In the genomic region with DNA sequence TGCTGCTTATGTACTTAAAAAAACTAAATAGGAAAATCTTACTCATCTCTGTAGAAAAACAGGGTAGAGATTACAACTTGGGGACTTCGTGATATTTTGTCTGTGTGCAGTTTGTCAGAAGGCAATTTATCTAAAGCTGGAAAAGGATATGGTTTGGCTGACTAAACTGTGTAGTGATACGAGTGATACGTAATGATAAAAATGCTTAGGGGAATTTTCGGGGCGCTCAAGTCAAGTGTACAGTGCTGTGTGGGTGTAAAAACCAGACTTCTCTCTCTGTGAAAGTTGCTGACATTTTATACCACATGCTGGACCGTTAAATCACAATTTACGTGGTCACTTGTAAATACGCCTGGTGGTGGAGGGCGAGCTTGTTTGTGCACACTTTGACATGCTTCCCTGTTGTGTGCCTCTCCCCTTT, we compare ENCODE assay signal across 9 cellular contexts.
DNase-seq lines count a peak whose midpoint lies in the region; ATAC-seq, FAIRE-seq and TF ChIP-seq lines count a peak whose summit lies in the region.
"Had no signal": no experiment of that assay in that cellular context is flagged by ENCODE, and none has a peak within 500 bp of the region (broad histone marks: within the 10 kb centered on the region; RNA-seq: fewer than 3 reads in every experiment).

No MANE protein-coding gene starts in this region.

- WGBS in mammary epithelial cell (ENCODE audit: low coverage, missing lambda C conversion rate), result 36% methylated on average over 9 of the region's 9 CpGs

- DNase-seq in mammary epithelial cell, result no peak
- no peak for DNase-seq in MCF 10A (ENCODE audit: unreplicated experiment)
- DNase-seq in stimulated activated naive CD8-positive, alpha-beta T cell treated with anti-CD3 and anti-CD28 coated beads, Interleukin-15, amount 100 ng/mL, for 72 hours, result peak; percentile 70 to 71
- no peak for DNase-seq in T-helper 9 cell
- no peak for DNase-seq in NCI-H2029 (lab: John Stamatoyannopoulos, UW)
- DNase-seq in frontal cortex (ENCODE audit: low spot score in 2 of 2), result no peak
- DNase-seq: heart right ventricle had no signal

- H3K4me3 ChIP-seq in mammary epithelial cell (replicated peaks in 1 of 3; ENCODE audit: insufficient read depth in 1 of 3, low read depth in 2 of 3, low read length in 3 of 3), result no peak overlapping the region
- H3K4me3 ChIP-seq: heart right ventricle had no signal

- ATAC-seq in HG03175 (IDR thresholded peaks at IDR 0.05; ENCODE audit: unreplicated experiment), result peak; percentile 94
- peak; percentile 98 for ATAC-seq in stimulated activated naive CD8-positive, alpha-beta T cell treated with anti-CD3 and anti-CD28 coated beads, Interleukin-15, amount 100 ng/mL, for 72 hours

- H3K27ac ChIP-seq in mammary epithelial cell (ENCODE audit: insufficient read depth, low read depth, low read length), result no peak overlapping the region

- no peak overlapping the region for H3K9ac ChIP-seq in mammary epithelial cell (ENCODE audit: insufficient read depth, low read length)

- H3K4me3 Mint-ChIP-seq in MCF 10A (ENCODE audit: unreplicated experiment), result no peak overlapping the region
- H3K4me3 Mint-ChIP-seq in activated naive CD4-positive, alpha-beta T cell treated with anti-CD3 and anti-CD28 coated beads, Interleukin-2, amount 50 U/mL, for 24 hours, result peak overlapping the region; percentile 62
- H3K4me3 Mint-ChIP-seq in stimulated activated naive CD8-positive, alpha-beta T cell treated with anti-CD3 and anti-CD28 coated beads, Interleukin-15, amount 100 ng/mL, for 72 hours, result peak overlapping the region in 1 of 2 donors; percentile 2

- no peaks in the 10 kb centered on the region for H4K20me1 ChIP-seq in mammary epithelial cell (ENCODE audit: insufficient read depth, low read length)

- TF ChIP-seq CTCF in mammary epithelial cell (conservative IDR thresholded peaks at IDR 0.05 in 1 of 2, IDR thresholded peaks at IDR 0.05 in 1 of 2; ENCODE audit: extremely low read depth in 1 of 2, insufficient read depth in 1 of 2, low read depth in 1 of 2, low read length in 2 of 2), result no peak
- TF ChIP-seq CTCF in MCF 10A (IDR thresholded peaks at IDR 0.05; ENCODE audit: unreplicated experiment), result no peak

- H3K79me2 ChIP-seq in mammary epithelial cell (ENCODE audit: insufficient read depth, low read length), result no peaks in the 10 kb centered on the region

- peaks cover 5% of the 10 kb centered on the region for H3K9me3 ChIP-seq in mammary epithelial cell (replicated peaks; ENCODE audit: insufficient read depth, low read length)
- H3K9me3 ChIP-seq: heart right ventricle had no signal

- H3K27me3 ChIP-seq in mammary epithelial cell (ENCODE audit: insufficient read depth, low read length), result no peaks in the 10 kb centered on the region
- H3K27me3 ChIP-seq: heart right ventricle had no signal

- no peaks in the 10 kb centered on the region for H3K36me3 ChIP-seq in mammary epithelial cell (ENCODE audit: insufficient read depth, low read length)
- H3K36me3 ChIP-seq: heart right ventricle had no signal

- POLR2A ChIA-PET in MCF 10A (lab: Yijun Ruan, JAX), result interaction anchor here (1.9 to 2.5 kb wide), 2 partner anchors 12 to 14 kb away, joined by 7 to 11 read pairs; no protein-coding TSS in a partner anchor

- H3K4me1 ChIP-seq in mammary epithelial cell (ENCODE audit: insufficient read depth, low read length), result peaks cover 4% of the 10 kb centered on the region

- no TSS peak for BruUV-seq in mammary epithelial cell (replicated peaks; lab: Mats Ljungman, UMichigan)
- BruUV-seq in MCF 10A (replicated peaks; lab: Mats Ljungman, UMichigan), result no TSS peak

- FAIRE-seq in frontal cortex (lab: Jason Lieb, UNC), result no peak

- no peak overlapping the region for H3K27ac Mint-ChIP-seq in MCF 10A (ENCODE audit: low read depth, unreplicated experiment)
- H3K27ac Mint-ChIP-seq in activated naive CD4-positive, alpha-beta T cell treated with anti-CD3 and anti-CD28 coated beads, Interleukin-2, amount 50 U/mL, for 24 hours, result peak overlapping the region; percentile 98
- H3K27ac Mint-ChIP-seq in stimulated activated naive CD8-positive, alpha-beta T cell treated with anti-CD3 and anti-CD28 coated beads, Interleukin-15, amount 100 ng/mL, for 72 hours, result peak overlapping the region; percentile 59 to 68

- H3K4me2 ChIP-seq in mammary epithelial cell (ENCODE audit: insufficient read depth, low read depth, low read length), result no peak overlapping the region

- no peaks in the 10 kb centered on the region for H3K9me3 Mint-ChIP-seq in MCF 10A (ENCODE audit: unreplicated experiment)
- no peaks in the 10 kb centered on the region for H3K9me3 Mint-ChIP-seq in activated naive CD4-positive, alpha-beta T cell treated with anti-CD3 and anti-CD28 coated beads, Interleukin-2, amount 50 U/mL, for 24 hours
- peaks cover 6 to 9% of the 10 kb centered on the region in 2 donors for H3K9me3 Mint-ChIP-seq in stimulated activated naive CD8-positive, alpha-beta T cell treated with anti-CD3 and anti-CD28 coated beads, Interleukin-15, amount 100 ng/mL, for 72 hours

- CTCF ChIA-PET in mammary epithelial cell (lab: Charles Lee; ENCODE audit: low non-redundant PET), result no interaction called here
- CTCF ChIA-PET in MCF 10A (lab: Yijun Ruan, JAX), result no interaction called here

- dilution Hi-C loops in mammary epithelial cell (cut with HindIII; ENCODE audit: low sequenced_read_pairs), result no loop called here

- H3K27me3 Mint-ChIP-seq in MCF 10A (ENCODE audit: insufficient read depth, unreplicated experiment), result no peaks in the 10 kb centered on the region
- H3K27me3 Mint-ChIP-seq in activated naive CD4-positive, alpha-beta T cell treated with anti-CD3 and anti-CD28 coated beads, Interleukin-2, amount 50 U/mL, for 24 hours, result no peaks in the 10 kb centered on the region
- peaks cover 19% of the 10 kb centered on the region for H3K27me3 Mint-ChIP-seq in stimulated activated naive CD8-positive, alpha-beta T cell treated with anti-CD3 and anti-CD28 coated beads, Interleukin-15, amount 100 ng/mL, for 72 hours

- intact Hi-C loops in mammary epithelial cell (cut with micrococcal nuclease) (no loop called here), MCF 10A (cut with micrococcal nuclease) (no loop called here)

- no peaks in the 10 kb centered on the region for H3K4me1 Mint-ChIP-seq in MCF 10A (ENCODE audit: insufficient read depth, unreplicated experiment)
- peaks cover 61% of the 10 kb centered on the region for H3K4me1 Mint-ChIP-seq in activated naive CD4-positive, alpha-beta T cell treated with anti-CD3 and anti-CD28 coated beads, Interleukin-2, amount 50 U/mL, for 24 hours
- H3K4me1 Mint-ChIP-seq in stimulated activated naive CD8-positive, alpha-beta T cell treated with anti-CD3 and anti-CD28 coated beads, Interleukin-15, amount 100 ng/mL, for 72 hours, result peaks cover 45% of the 10 kb centered on the region

- no peaks in the 10 kb centered on the region for H3K36me3 Mint-ChIP-seq in MCF 10A (ENCODE audit: insufficient read depth, unreplicated experiment)
- peaks cover 3% of the 10 kb centered on the region for H3K36me3 Mint-ChIP-seq in activated naive CD4-positive, alpha-beta T cell treated with anti-CD3 and anti-CD28 coated beads, Interleukin-2, amount 50 U/mL, for 24 hours

- H2AFZ ChIP-seq in mammary epithelial cell (ENCODE audit: low read depth, low read length), result peak overlapping the region; percentile 48

- in situ Hi-C loops in mammary epithelial cell (cut with MboI; ENCODE audit: low sequenced_read_pairs in 2 of 2), result no loop called here

Comparison
In these comparisons a context has a peak if more than half of its experiments do, and no peak if none do; other contexts are left out.
1. DNase-seq: peak in stimulated activated naive CD8-positive, alpha-beta T cell treated with anti-CD3 and anti-CD28 coated beads, Interleukin-15, amount 100 ng/mL, for 72 hours (2 of 2); none in mammary epithelial cell (single experiment), MCF 10A (single experiment), T-helper 9 cell (single experiment), NCI-H2029 (single experiment) and frontal cortex (0 of 2).